1 cellular context compared by ENCODE assay signal in the genomic region with DNA sequence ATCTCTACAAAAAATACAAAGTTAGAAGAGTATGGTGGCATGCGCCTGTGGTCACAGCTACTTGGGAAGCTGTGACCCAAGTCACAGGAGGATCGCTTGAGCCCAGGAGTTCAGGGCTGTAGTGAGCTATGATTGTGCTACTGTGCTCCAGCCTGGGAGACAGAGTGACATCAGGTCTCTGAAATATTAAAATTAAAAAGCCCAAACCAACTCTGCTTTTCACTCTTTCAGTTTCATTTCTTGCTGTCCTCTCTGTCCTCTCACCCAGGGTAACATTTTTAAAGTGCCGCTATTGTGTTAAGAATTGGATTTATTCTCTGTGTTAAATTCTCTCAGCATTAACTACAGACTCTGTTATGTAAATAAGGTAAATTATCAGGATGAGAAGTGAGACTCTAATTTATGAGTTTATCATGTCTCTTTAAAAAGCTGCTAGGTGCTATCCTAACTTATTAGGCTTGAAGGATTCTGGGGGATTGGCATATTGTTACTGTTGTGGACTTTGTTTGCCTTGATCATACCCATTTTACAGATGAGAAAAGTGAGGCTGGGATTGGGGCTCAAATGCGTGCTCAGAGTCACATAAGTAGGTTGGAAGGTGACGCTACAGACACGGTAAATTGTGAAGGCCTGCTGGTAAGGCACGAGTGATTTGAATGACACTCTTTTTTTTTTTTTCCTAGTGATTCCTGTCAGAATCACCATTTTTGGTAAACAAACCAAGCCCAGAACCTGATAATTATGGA.
TF ChIP-seq lines count a peak whose summit lies in the region.

No MANE protein-coding gene starts in this region.

TF ChIP-seq in GM23338, 12 proteins besides CTCF, POLR2A, EP300 and RAD21 (continued from another document):
- TF ChIP-seq CREB1 (CRISPR knock-in tag; IDR thresholded peaks at IDR 0.05; ENCODE audit: low read depth) (no peak), ZNF114 (CRISPR knock-in tag; IDR thresholded peaks at IDR 0.05) (no peak), STAT1 (IDR thresholded peaks at IDR 0.05; ENCODE audit: unreplicated experiment) (no peak), ZNF462 (CRISPR knock-in tag; IDR thresholded peaks at IDR 0.05) (no peak), ETS1 (IDR thresholded peaks at IDR 0.05) (no peak), EZH2phosphoT487 (IDR thresholded peaks at IDR 0.05; ENCODE audit: unreplicated experiment) (no peak), EZH2 (IDR thresholded peaks at IDR 0.05; ENCODE audit: low read depth, unreplicated experiment) (no peak), POLR2AphosphoS5 (IDR thresholded peaks at IDR 0.05; ENCODE audit: low read depth) (no peak), JUNB (IDR thresholded peaks at IDR 0.05; ENCODE audit: unreplicated experiment) (no peak)
- TF ChIP-seq, protein P1, sequence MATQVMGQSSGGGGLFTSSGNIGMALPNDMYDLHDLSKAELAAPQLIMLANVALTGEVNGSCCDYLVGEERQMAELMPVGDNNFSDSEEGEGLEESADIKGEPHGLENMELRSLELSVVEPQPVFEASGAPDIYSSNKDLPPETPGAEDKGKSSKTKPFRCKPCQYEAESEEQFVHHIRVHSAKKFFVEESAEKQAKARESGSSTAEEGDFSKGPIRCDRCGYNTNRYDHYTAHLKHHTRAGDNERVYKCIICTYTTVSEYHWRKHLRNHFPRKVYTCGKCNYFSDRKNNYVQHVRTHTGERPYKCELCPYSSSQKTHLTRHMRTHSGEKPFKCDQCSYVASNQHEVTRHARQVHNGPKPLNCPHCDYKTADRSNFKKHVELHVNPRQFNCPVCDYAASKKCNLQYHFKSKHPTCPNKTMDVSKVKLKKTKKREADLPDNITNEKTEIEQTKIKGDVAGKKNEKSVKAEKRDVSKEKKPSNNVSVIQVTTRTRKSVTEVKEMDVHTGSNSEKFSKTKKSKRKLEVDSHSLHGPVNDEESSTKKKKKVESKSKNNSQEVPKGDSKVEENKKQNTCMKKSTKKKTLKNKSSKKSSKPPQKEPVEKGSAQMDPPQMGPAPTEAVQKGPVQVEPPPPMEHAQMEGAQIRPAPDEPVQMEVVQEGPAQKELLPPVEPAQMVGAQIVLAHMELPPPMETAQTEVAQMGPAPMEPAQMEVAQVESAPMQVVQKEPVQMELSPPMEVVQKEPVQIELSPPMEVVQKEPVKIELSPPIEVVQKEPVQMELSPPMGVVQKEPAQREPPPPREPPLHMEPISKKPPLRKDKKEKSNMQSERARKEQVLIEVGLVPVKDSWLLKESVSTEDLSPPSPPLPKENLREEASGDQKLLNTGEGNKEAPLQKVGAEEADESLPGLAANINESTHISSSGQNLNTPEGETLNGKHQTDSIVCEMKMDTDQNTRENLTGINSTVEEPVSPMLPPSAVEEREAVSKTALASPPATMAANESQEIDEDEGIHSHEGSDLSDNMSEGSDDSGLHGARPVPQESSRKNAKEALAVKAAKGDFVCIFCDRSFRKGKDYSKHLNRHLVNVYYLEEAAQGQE (IDR thresholded peaks at IDR 0.05; ENCODE audit: unreplicated experiment): no peak
